In the genomic region with DNA sequence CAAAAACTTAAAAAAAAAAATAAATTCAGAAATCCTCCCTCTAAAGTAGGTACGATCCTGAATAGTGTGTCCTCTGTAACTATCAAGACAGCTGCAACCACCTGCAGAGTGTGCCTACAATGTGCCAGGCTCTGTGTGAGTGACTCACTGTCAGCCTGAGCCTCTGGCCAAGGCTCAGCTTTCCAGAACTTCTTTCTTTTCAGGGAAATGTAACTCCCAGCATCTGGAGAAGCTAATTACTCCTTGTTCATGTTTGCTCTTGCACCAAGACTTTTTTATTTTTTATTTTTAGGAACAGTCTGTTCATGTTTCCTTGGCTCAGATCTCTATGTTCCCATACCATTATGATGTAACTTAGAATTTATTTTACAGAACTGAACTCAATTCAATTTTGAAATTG, we compare ENCODE assay signal across 17 cellular contexts.
DNase-seq lines count a peak whose midpoint lies in the region; ATAC-seq and TF ChIP-seq lines count a peak whose summit lies in the region.
"Had no signal": no experiment of that assay in that cellular context is flagged by ENCODE, and none has a peak within 500 bp of the region (broad histone marks: within the 10 kb centered on the region; RNA-seq: fewer than 3 reads in every experiment).

No MANE protein-coding gene starts in this region.

- no peaks in the 10 kb centered on the region for H3K27me3 ChIP-seq in H7 (ENCODE audit: control insufficient read depth, insufficient read depth, low read length)
- H3K27me3 ChIP-seq: neural progenitor cell had no signal

- H3K36me3 ChIP-seq in H7 (replicated peaks; ENCODE audit: control insufficient read depth, insufficient read depth, low read length): no peaks in the 10 kb centered on the region
- H3K36me3 ChIP-seq: HAP-1, neural progenitor cell had no signal

- peak; percentile 52 for DNase-seq in NCI-H69 (lab: John Stamatoyannopoulos, UW)
- DNase-seq in lower leg skin (ENCODE audit: low spot score in 2 of 2): peak; percentile 83 to 90
- peak; percentile 82 for DNase-seq in superior temporal gyrus (ENCODE audit: extremely low spot score)
- DNase-seq in H7: no peak
- no peak for DNase-seq in stimulated activated CD4-positive, alpha-beta T cell treated with anti-CD3 and anti-CD28 coated beads, Interleukin-4, amount 100 ng/mL, for 4 hours
- no peak for DNase-seq in AG08396 (ENCODE audit: low spot score)
- DNase-seq: activated CD8-positive, alpha-beta memory T cell treated with anti-CD3 and anti-CD28 coated beads for 24 hours; cortex of kidney; mesenchymal stem cell; NCI-H1930; NCI-H748 treated with DMSO at 0.1 percent for 48 hours; PC-3 had no signal

- ATAC-seq in esophagus mucosa: peak; percentile 51
- ATAC-seq in HG02970 (IDR thresholded peaks at IDR 0.05; ENCODE audit: low FRiP score, unreplicated experiment): no peak
- ATAC-seq: PC-3; stimulated activated memory B cell treated with anti-CD40 and anti-IgM and Interleukin-4, amounts not matched to agents 10 μg/mL and 1 μg/mL and 100 μg/mL, for 72 hours had no signal

- intact Hi-C loops in lower leg skin (cut with DNase I; ENCODE audit: low total_unique reads): no loop called here

- no peak for TF ChIP-seq POLR2A in lower leg skin (IDR thresholded peaks at IDR 0.05)

- TF ChIP-seq CTCF in lower leg skin (IDR thresholded peaks at IDR 0.05): no peak

- 30 to 33% methylated on average over 1 of the region's 1 CpG for WGBS in lower leg skin, 2 donors

- no peak overlapping the region for H3K4me3 ChIP-seq in lower leg skin (ENCODE audit: low read depth, poor library complexity, severe bottlenecking)
- no peak overlapping the region for H3K4me3 ChIP-seq in H7 (ENCODE audit: insufficient read depth, low read depth, low read length)
- H3K4me3 ChIP-seq: HAP-1, neural progenitor cell had no signal

Comparison
In these comparisons a context has a peak if more than half of its experiments do, and no peak if none do; other contexts are left out.
1. DNase-seq: peak in NCI-H69 (single experiment), lower leg skin (2 of 2) and superior temporal gyrus (single experiment); none in H7 (single experiment), stimulated activated CD4-positive, alpha-beta T cell treated with anti-CD3 and anti-CD28 coated beads, Interleukin-4, amount 100 ng/mL, for 4 hours (0 of 2) and AG08396 (single experiment).